ENCODE assay signal across 15 cellular contexts in the genomic region with DNA sequence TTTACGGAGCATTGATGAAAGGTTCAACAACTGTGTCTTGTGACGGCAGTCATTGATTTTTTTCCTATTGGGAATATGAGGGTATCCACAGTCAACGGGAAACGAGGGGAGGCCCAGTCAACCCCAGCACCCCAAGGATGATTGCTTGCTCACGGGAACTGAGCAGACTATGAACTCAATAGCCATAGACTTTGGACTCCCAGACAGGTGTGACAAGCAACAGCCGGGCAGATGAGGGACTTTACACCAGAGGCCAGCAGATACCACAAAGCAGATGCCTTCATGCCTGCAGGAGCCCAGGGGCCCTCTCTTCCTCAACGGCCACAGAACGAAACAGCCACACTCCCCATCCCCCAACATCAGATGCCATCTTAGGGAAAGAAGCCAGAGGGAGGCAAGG.
A peak's percentile ranks its signal among the peaks of the same experiment; 100 is the strongest.
DNase-seq lines count a peak whose midpoint lies in the region; ATAC-seq and TF ChIP-seq lines count a peak whose summit lies in the region.
"Had no signal": no experiment of that assay in that cellular context is flagged by ENCODE, and none has a peak within 500 bp of the region (broad histone marks: within the 10 kb centered on the region; RNA-seq: fewer than 3 reads in every experiment).

No MANE protein-coding gene starts in this region.

- peaks cover 2% of the 10 kb centered on the region for H3K9me3 Mint-ChIP-seq in Calu3 (ENCODE audit: low read depth, unreplicated experiment)
- H3K9me3 Mint-ChIP-seq: activated naive CD8-positive, alpha-beta T cell treated with anti-CD3 and anti-CD28 coated beads, Interleukin-2, amount 10 ng/mL, durations not matched to agents 7 days and 5 days; GM23338 had no signal

- no peaks in the 10 kb centered on the region for H3K4me1 ChIP-seq in mucosa of descending colon (ENCODE audit: low read depth)

- H3K27me3 Mint-ChIP-seq in Calu3 (ENCODE audit: unreplicated experiment) = no peaks in the 10 kb centered on the region

- no peak overlapping the region for H3K27ac ChIP-seq in substantia nigra (ENCODE audit: low read depth, low read length, poor library complexity, severe bottlenecking)
- H3K27ac ChIP-seq: thoracic aorta had no signal

- TF ChIP-seq CTCF in Calu3 (IDR thresholded peaks at IDR 0.05; ENCODE audit: unreplicated experiment) (no peak), mucosa of descending colon (IDR thresholded peaks at IDR 0.05) (no peak), foreskin fibroblast (IDR thresholded peaks at IDR 0.05; ENCODE audit: low read depth, low read length) (no peak)

- no peak for DNase-seq in Calu3
- DNase-seq in SW480 (ENCODE audit: low spot score) = peak; percentile 73
- peak in 2 of 3 donors; percentile 31 to 39 for DNase-seq in mucosa of descending colon
- DNase-seq in foreskin fibroblast = no peak
- no peak for DNase-seq in NCI-H2029 (lab: John Stamatoyannopoulos, UW)
- DNase-seq in substantia nigra (lab: John Stamatoyannopoulos, UW) = no peak
- DNase-seq: activated naive CD8-positive, alpha-beta T cell treated with anti-CD3 and anti-CD28 coated beads, Interleukin-2, amount 10 ng/mL, durations not matched to agents 7 days and 5 days; activated T-cell treated with anti-CD3 and anti-CD28 coated beads for 4 hours; DMS79; NCI-H1694; OCI-M1 had no signal

- intact Hi-C loops in Calu3 (cut with micrococcal nuclease; ENCODE audit: unreplicated experiment) (no loop called here), mucosa of descending colon (cut with DNase I, micrococcal nuclease) (no loop called here)

- no peaks in the 10 kb centered on the region for H3K36me3 ChIP-seq in mucosa of descending colon (ENCODE audit: low read depth)
- H3K36me3 ChIP-seq: thoracic aorta had no signal

- CTCF ChIA-PET in Calu3 (lab: Charles Lee) = no interaction called here

- H3K27ac Mint-ChIP-seq in Calu3 (ENCODE audit: unreplicated experiment) = peak overlapping the region; percentile 94
- H3K27ac Mint-ChIP-seq: activated naive CD8-positive, alpha-beta T cell treated with anti-CD3 and anti-CD28 coated beads, Interleukin-2, amount 10 ng/mL, durations not matched to agents 7 days and 5 days; GM23338 had no signal

- H3K36me3 Mint-ChIP-seq in Calu3 (ENCODE audit: insufficient read depth, unreplicated experiment) = peaks cover 13% of the 10 kb centered on the region
- H3K36me3 Mint-ChIP-seq: activated naive CD8-positive, alpha-beta T cell treated with anti-CD3 and anti-CD28 coated beads, Interleukin-2, amount 10 ng/mL, durations not matched to agents 7 days and 5 days had no signal

- no peak overlapping the region for H3K4me3 Mint-ChIP-seq in Calu3 (ENCODE audit: low read depth, unreplicated experiment)
- H3K4me3 Mint-ChIP-seq: activated naive CD8-positive, alpha-beta T cell treated with anti-CD3 and anti-CD28 coated beads, Interleukin-2, amount 10 ng/mL, durations not matched to agents 7 days and 5 days; GM23338 had no signal

- ATAC-seq in GM19025 (IDR thresholded peaks at IDR 0.05; ENCODE audit: low read depth, unreplicated experiment) (peak; percentile 79), mucosa of descending colon (peak; percentile 78)
- ATAC-seq: GM23338, sciatic nerve had no signal

- no peaks in the 10 kb centered on the region for H3K9me3 ChIP-seq in mucosa of descending colon
- H3K9me3 ChIP-seq: thoracic aorta had no signal

- TSS peak; percentile 72 for BruUV-seq in Calu3 (replicated peaks; lab: Mats Ljungman, UMichigan)

- H3K4me3 ChIP-seq in mucosa of descending colon (no peak overlapping the region), foreskin fibroblast (ENCODE audit: low read depth in 1 of 2, low read length in 2 of 2) (no peak overlapping the region)
- H3K4me3 ChIP-seq: GM23338, thoracic aorta had no signal

- H3K4me1 Mint-ChIP-seq in Calu3 (ENCODE audit: low read depth, unreplicated experiment) = peaks cover 15% of the 10 kb centered on the region
- H3K4me1 Mint-ChIP-seq: activated naive CD8-positive, alpha-beta T cell treated with anti-CD3 and anti-CD28 coated beads, Interleukin-2, amount 10 ng/mL, durations not matched to agents 7 days and 5 days had no signal

Comparison
In these comparisons a context has a peak if more than half of its experiments do, and no peak if none do; other contexts are left out.
1. DNase-seq: peak in SW480 (single experiment) and mucosa of descending colon (2 of 3); none in Calu3 (single experiment), foreskin fibroblast (0 of 2), NCI-H2029 (single experiment) and substantia nigra (0 of 49).